In genomic region chr6:76631641-76632040, GRCh38 we compare ENCODE assay signal across 31 cellular contexts.
"Had no signal": no experiment of that assay in that cellular context is flagged by ENCODE, and none has a peak within 500 bp of the region (broad histone marks: within the 10 kb centered on the region; RNA-seq: fewer than 3 reads in every experiment).

No MANE protein-coding gene starts in this region.

- H3K36me3 Mint-ChIP-seq: activated naive CD4-positive, alpha-beta T cell treated with anti-CD3 and anti-CD28 coated beads, Interleukin-2, amount 50 U/mL, for 24 hours; activated naive CD8-positive, alpha-beta T cell treated with anti-CD3 and anti-CD28 coated beads for 36 hours had no signal

- H3K27ac Mint-ChIP-seq: activated CD8-positive, alpha-beta T cell treated with anti-CD3 and anti-CD28 coated beads for 36 hours; activated naive CD4-positive, alpha-beta T cell treated with anti-CD3 and anti-CD28 coated beads for 36 hours; activated naive CD4-positive, alpha-beta T cell treated with anti-CD3 and anti-CD28 coated beads, Interleukin-2, amount 50 U/mL, for 24 hours; activated naive CD8-positive, alpha-beta T cell treated with anti-CD3 and anti-CD28 coated beads for 36 hours; activated naive CD8-positive, alpha-beta T cell treated with anti-CD3 and anti-CD28 coated beads, Interleukin-2, amount 50 U/mL, for 24 hours; activated T-helper 17 cell treated with anti-CD3 and anti-CD28 coated beads, Interleukin-2, amount 50 U/mL, for 72 hours; dendritic cell treated with granulocyte-macrophage colony-stimulating factor and Interleukin-4, amounts not matched to agents 40 ng/mL and 50 ng/mL, for 4 days; T-helper 1 cell treated with Interleukin-12 subunit alpha and Interleukin-12 subunit beta and Interleukin-4 antibody, amounts not matched to agents 30 μg/mL and 1 μg/mL, for 36 hours had no signal

- H3K9me3 Mint-ChIP-seq: activated naive CD8-positive, alpha-beta T cell treated with anti-CD3 and anti-CD28 coated beads for 36 hours had no signal

- H3K27me3 Mint-ChIP-seq: activated CD8-positive, alpha-beta T cell treated with anti-CD3 and anti-CD28 coated beads for 36 hours; activated naive CD4-positive, alpha-beta T cell treated with anti-CD3 and anti-CD28 coated beads, Interleukin-2, amount 50 U/mL, for 24 hours; activated naive CD8-positive, alpha-beta T cell treated with anti-CD3 and anti-CD28 coated beads for 36 hours; activated naive CD8-positive, alpha-beta T cell treated with anti-CD3 and anti-CD28 coated beads, Interleukin-2, amount 50 U/mL, for 24 hours; activated T-helper 17 cell treated with anti-CD3 and anti-CD28 coated beads, Interleukin-2, amount 50 U/mL, for 72 hours; dendritic cell treated with granulocyte-macrophage colony-stimulating factor and Interleukin-4, amounts not matched to agents 40 ng/mL and 50 ng/mL, for 4 days had no signal

- ATAC-seq: activated CD8-positive, alpha-beta T cell treated with anti-CD3 and anti-CD28 coated beads for 36 hours; activated naive CD8-positive, alpha-beta T cell treated with anti-CD3 and anti-CD28 coated beads, Interleukin-2, amount 50 U/mL, for 24 hours; activated T-cell treated with anti-CD3 and anti-CD28 coated beads, Interleukin-2, amount 50 U/mL, for 4 hours; activated T-helper 17 cell treated with anti-CD3 and anti-CD28 coated beads, Interleukin-2, amount 50 U/mL, for 72 hours; body of pancreas; foreskin keratinocyte; gastrocnemius medialis; heart left ventricle had no signal

- DNase-seq: activated CD4-positive, alpha-beta T cell treated with anti-CD3 and anti-CD28 coated beads for 4 hours; activated CD4-positive, alpha-beta T cell treated with anti-CD3 and anti-CD28 coated beads, Interleukin-2, amount 50 U/mL, for 1 hour; activated CD4-positive, alpha-beta T cell treated with anti-CD3 and anti-CD28 coated beads, Interleukin-2, amount 50 U/mL, for 48 hours; activated CD4-positive, CD25-positive, alpha-beta regulatory T cell; activated CD4-positive, CD25-positive, alpha-beta regulatory T cell treated with anti-CD3 and anti-CD28 coated beads, Interleukin-2, amount 50 U/mL, for 72 hours; activated CD8-positive, alpha-beta memory T cell treated with anti-CD3 and anti-CD28 coated beads for 24 hours; activated CD8-positive, alpha-beta T cell treated with anti-CD3 and anti-CD28 coated beads for 36 hours; activated effector memory CD4-positive, alpha-beta T cell treated with Interleukin-2 at 50 U/mL for 16 hours; activated gamma-delta T cell treated with Interleukin-2 at 50 U/mL for 16 hours; activated naive CD4-positive, alpha-beta T cell treated with anti-CD3 and anti-CD28 coated beads for 36 hours; activated naive CD8-positive, alpha-beta T cell treated with anti-CD3 and anti-CD28 coated beads for 36 hours; activated naive CD8-positive, alpha-beta T cell treated with anti-CD3 and anti-CD28 coated beads, Interleukin-2, amount 50 U/mL, for 24 hours; activated T-cell treated with anti-CD3 and anti-CD28 coated beads, Interleukin-2, amount 50 U/mL, for 4 hours; adrenal gland; amygdala; body of pancreas; central memory CD4-positive, alpha-beta T cell; cerebellar nuclear complex; dorsolateral prefrontal cortex; effector memory CD4-positive, alpha-beta T cell; erythroblast; foreskin keratinocyte; gastrocnemius medialis; glutamatergic neuron; hypothalamus; T-helper 9 cell had no signal

- H3K4me3 Mint-ChIP-seq: activated CD8-positive, alpha-beta T cell treated with anti-CD3 and anti-CD28 coated beads for 36 hours; activated naive CD4-positive, alpha-beta T cell treated with anti-CD3 and anti-CD28 coated beads for 36 hours; activated naive CD4-positive, alpha-beta T cell treated with anti-CD3 and anti-CD28 coated beads, Interleukin-2, amount 50 U/mL, for 24 hours; activated naive CD8-positive, alpha-beta T cell treated with anti-CD3 and anti-CD28 coated beads for 36 hours; activated naive CD8-positive, alpha-beta T cell treated with anti-CD3 and anti-CD28 coated beads, Interleukin-2, amount 50 U/mL, for 24 hours; activated T-cell treated with anti-CD3 and anti-CD28 coated beads, Interleukin-2, amount 50 U/mL, for 4 hours; activated T-helper 17 cell treated with anti-CD3 and anti-CD28 coated beads, Interleukin-2, amount 50 U/mL, for 72 hours; dendritic cell treated with granulocyte-macrophage colony-stimulating factor and Interleukin-4, amounts not matched to agents 40 ng/mL and 50 ng/mL, for 4 days; T-helper 1 cell treated with Interleukin-12 subunit alpha and Interleukin-12 subunit beta and Interleukin-4 antibody, amounts not matched to agents 30 μg/mL and 1 μg/mL, for 36 hours had no signal

- H3K4me1 Mint-ChIP-seq: activated naive CD4-positive, alpha-beta T cell treated with anti-CD3 and anti-CD28 coated beads, Interleukin-2, amount 50 U/mL, for 24 hours; activated naive CD8-positive, alpha-beta T cell treated with anti-CD3 and anti-CD28 coated beads for 36 hours; activated naive CD8-positive, alpha-beta T cell treated with anti-CD3 and anti-CD28 coated beads, Interleukin-2, amount 50 U/mL, for 24 hours; activated T-helper 17 cell treated with anti-CD3 and anti-CD28 coated beads, Interleukin-2, amount 50 U/mL, for 72 hours had no signal
